Comparison of ENCODE assay signal across 22 cellular contexts in the genomic region with DNA sequence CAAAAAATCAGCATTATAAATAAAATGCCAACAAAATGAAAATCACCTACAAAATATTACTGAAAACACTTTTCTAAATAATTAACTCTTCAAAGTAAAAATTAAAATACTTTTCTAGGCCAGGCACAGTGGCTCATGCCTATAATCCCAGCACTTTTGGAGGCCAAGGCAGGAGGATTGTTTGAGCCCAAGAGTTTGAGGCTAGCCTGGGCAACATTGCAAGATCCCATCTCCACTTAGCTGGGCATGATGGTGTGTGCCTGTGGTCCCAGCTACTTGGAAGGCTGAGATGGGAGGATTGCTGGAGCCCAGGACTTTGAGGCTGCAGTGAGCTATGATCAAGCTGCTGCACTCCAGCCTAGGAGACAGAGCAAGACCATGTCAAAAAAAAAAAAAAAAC. TPM values are rescaled to one million over a fixed set of nuclear protein-coding genes. Genes with fewer than 3 reads are reported as not detected.
DNase-seq lines count a peak whose midpoint lies in the region; ATAC-seq and TF ChIP-seq lines count a peak whose summit lies in the region.
"Had no signal": no experiment of that assay in that cellular context is flagged by ENCODE, and none has a peak within 500 bp of the region (broad histone marks: within the 10 kb centered on the region; RNA-seq: fewer than 3 reads in every experiment).

No MANE protein-coding gene starts in this region.

- intact Hi-C loops in CD4-positive, alpha-beta T cell (cut with DNase I, micrococcal nuclease): no loop called here

- no peaks in the 10 kb centered on the region for H3K9me2 ChIP-seq in SU-DHL-6 (replicated peaks; ENCODE audit: insufficient read depth, low read length)

- H3K4me2 ChIP-seq in SU-DHL-6 (ENCODE audit: low read depth, low read length, poor library complexity, severe bottlenecking) (no peak overlapping the region), neural progenitor cell (no peak overlapping the region)

- H3K79me2 ChIP-seq in SU-DHL-6 (ENCODE audit: insufficient read depth, low read length): peaks cover 51% of the 10 kb centered on the region
- no peaks in the 10 kb centered on the region for H3K79me2 ChIP-seq in neural progenitor cell (ENCODE audit: low read depth)

- no peak overlapping the region for H3K9ac ChIP-seq in SU-DHL-6 (ENCODE audit: low read length)
- no peak overlapping the region for H3K9ac ChIP-seq in neural progenitor cell

- CTCF ChIA-PET in CD4-positive, alpha-beta T cell (lab: Charles Lee): interaction anchor here (0.7 kb wide), 1 partner anchor 45 kb away, joined by 3 read pairs; no protein-coding TSS in a partner anchor

- H3K4me1 ChIP-seq in neural progenitor cell: peaks cover 10% of the 10 kb centered on the region

- peak overlapping the region; percentile 99 for H3K27ac Mint-ChIP-seq in CD4-positive, alpha-beta T cell
- peak overlapping the region; percentile 22 for H3K27ac Mint-ChIP-seq in activated naive CD8-positive, alpha-beta T cell treated with anti-CD3 and anti-CD28 coated beads, Interleukin-2, amount 50 U/mL, for 24 hours
- H3K27ac Mint-ChIP-seq in neural progenitor cell: no peak overlapping the region

- H3K9me3 ChIP-seq in CD4-positive, alpha-beta T cell (ENCODE audit: control insufficient read depth, low read length): no peaks in the 10 kb centered on the region
- H3K9me3 ChIP-seq in SU-DHL-6 (ENCODE audit: insufficient read depth, low read length): no peaks in the 10 kb centered on the region
- H3K9me3 ChIP-seq in neural progenitor cell (ENCODE audit: low read depth): no peaks in the 10 kb centered on the region
- H3K9me3 ChIP-seq: MG63 had no signal

- H4K20me1 ChIP-seq in SU-DHL-6 (ENCODE audit: low read depth, low read length) (no peaks in the 10 kb centered on the region; the same call in 1 of the 2 replicates), neural progenitor cell (ENCODE audit: low read depth) (no peaks in the 10 kb centered on the region)

- no peak overlapping the region for H2AFZ ChIP-seq in SU-DHL-6 (ENCODE audit: low read depth, low read length, severe bottlenecking)
- no peak overlapping the region for H2AFZ ChIP-seq in neural progenitor cell (replicated peaks)

- no peaks in the 10 kb centered on the region for H3K27me3 Mint-ChIP-seq in CD4-positive, alpha-beta T cell
- no peaks in the 10 kb centered on the region for H3K27me3 Mint-ChIP-seq in activated naive CD8-positive, alpha-beta T cell treated with anti-CD3 and anti-CD28 coated beads, Interleukin-2, amount 50 U/mL, for 24 hours
- peaks cover 12% of the 10 kb centered on the region for H3K27me3 Mint-ChIP-seq in neural progenitor cell (ENCODE audit: insufficient read depth, low read depth)
- H3K27me3 Mint-ChIP-seq: IgD-negative memory B cell had no signal

- H3K4me1 Mint-ChIP-seq in CD4-positive, alpha-beta T cell (ENCODE audit: low read depth): peaks cover 83% of the 10 kb centered on the region
- H3K4me1 Mint-ChIP-seq in activated naive CD8-positive, alpha-beta T cell treated with anti-CD3 and anti-CD28 coated beads, Interleukin-2, amount 50 U/mL, for 24 hours: peaks cover 76% of the 10 kb centered on the region
- peaks cover 31% of the 10 kb centered on the region for H3K4me1 Mint-ChIP-seq in neural progenitor cell

- POLR2A ChIA-PET in CD4-positive, alpha-beta T cell (lab: Charles Lee): no interaction called here

- peaks cover 84% of the 10 kb centered on the region for H3F3A ChIP-seq in SU-DHL-6 (ENCODE audit: insufficient read depth)
- H3F3A ChIP-seq in neural progenitor cell (ENCODE audit: low read depth): peaks cover 1% of the 10 kb centered on the region

- no peaks in the 10 kb centered on the region for H3K27me3 ChIP-seq in CD4-positive, alpha-beta T cell (ENCODE audit: control insufficient read depth, insufficient read depth, low read length)
- H3K27me3 ChIP-seq in SU-DHL-6 (ENCODE audit: low read length) (no peaks in the 10 kb centered on the region), neural progenitor cell (peaks cover 9% of the 10 kb centered on the region)
- H3K27me3 ChIP-seq: MG63 had no signal

- H3K27ac ChIP-seq in CD4-positive, alpha-beta T cell (ENCODE audit: low read depth, low read length): no peak overlapping the region
- H3K27ac ChIP-seq in SU-DHL-6 (ENCODE audit: low read depth, low read length): peak overlapping the region; percentile 10; the same call in 1 of the 2 replicates
- no peak overlapping the region for H3K27ac ChIP-seq in neural progenitor cell
- H3K27ac ChIP-seq: SK-N-MC had no signal

- H3K36me3 ChIP-seq in SU-DHL-6 (ENCODE audit: low read length) (peaks cover 71% of the 10 kb centered on the region), neural progenitor cell (no peaks in the 10 kb centered on the region)
- H3K36me3 ChIP-seq: MG63 had no signal

- no peak for DNase-seq in CD4-positive, alpha-beta T cell
- DNase-seq in activated naive CD8-positive, alpha-beta T cell treated with anti-CD3 and anti-CD28 coated beads, Interleukin-2, amount 50 U/mL, for 24 hours: no peak
- DNase-seq in stimulated activated CD8-positive, alpha-beta memory T cell treated with anti-CD3 and anti-CD28 coated beads, Interleukin-4, amount 100 ng/mL, for 48 hours: peak; percentile 11
- DNase-seq in neural progenitor cell (ENCODE audit: low spot score): no peak
- DNase-seq in retina: no peak
- DNase-seq: ACHN, DMS53, GOT3, Kasumi-1, MG63, NCI-H1092, NCI-H146, NCI-H2029 treated with DMSO at 0.1 percent for 48 hours, NCI-H2171 treated with DMSO at 0.1 percent for 48 hours, NCI-H748 treated with DMSO at 0.1 percent for 48 hours, OCI-M1, SHP77 had no signal

- H3K4me3 ChIP-seq in SU-DHL-6 (ENCODE audit: insufficient read depth, low read length, poor library complexity, severe bottlenecking) (no peak overlapping the region), neural progenitor cell (no peak overlapping the region)
- H3K4me3 ChIP-seq: MG63, SK-N-MC had no signal

- H3K4me3 Mint-ChIP-seq in CD4-positive, alpha-beta T cell: no peak overlapping the region
- no peak overlapping the region for H3K4me3 Mint-ChIP-seq in activated naive CD8-positive, alpha-beta T cell treated with anti-CD3 and anti-CD28 coated beads, Interleukin-2, amount 50 U/mL, for 24 hours
- H3K4me3 Mint-ChIP-seq in neural progenitor cell: no peak overlapping the region

- no peak for TF ChIP-seq CTCF in CD4-positive, alpha-beta T cell (IDR thresholded peaks at IDR 0.05)
- no peak for TF ChIP-seq CTCF in SU-DHL-6 (IDR thresholded peaks at IDR 0.05; ENCODE audit: insufficient read depth, low read length, poor library complexity, severe bottlenecking)
- no peak for TF ChIP-seq CTCF in neural progenitor cell (IDR thresholded peaks at IDR 0.05)

- no peaks in the 10 kb centered on the region for H3K9me3 Mint-ChIP-seq in CD4-positive, alpha-beta T cell
- no peaks in the 10 kb centered on the region for H3K9me3 Mint-ChIP-seq in activated naive CD8-positive, alpha-beta T cell treated with anti-CD3 and anti-CD28 coated beads, Interleukin-2, amount 50 U/mL, for 24 hours
- H3K9me3 Mint-ChIP-seq in neural progenitor cell: no peaks in the 10 kb centered on the region
- H3K9me3 Mint-ChIP-seq: IgD-negative memory B cell had no signal

- no peak for ATAC-seq in CD4-positive, alpha-beta T cell (ENCODE audit: poor library complexity)
- ATAC-seq in activated naive CD8-positive, alpha-beta T cell treated with anti-CD3 and anti-CD28 coated beads, Interleukin-2, amount 50 U/mL, for 24 hours: no peak
- no peak for ATAC-seq in GM19324 (IDR thresholded peaks at IDR 0.05; ENCODE audit: low FRiP score, unreplicated experiment)
- ATAC-seq: HCT116 had no signal

- H3K36me3 Mint-ChIP-seq in CD4-positive, alpha-beta T cell (ENCODE audit: low read depth): peaks cover 96% of the 10 kb centered on the region
- H3K36me3 Mint-ChIP-seq in activated naive CD8-positive, alpha-beta T cell treated with anti-CD3 and anti-CD28 coated beads, Interleukin-2, amount 50 U/mL, for 24 hours (ENCODE audit: low read depth): peaks cover 88% of the 10 kb centered on the region
- peaks cover 2% of the 10 kb centered on the region for H3K36me3 Mint-ChIP-seq in neural progenitor cell

RNA-seq across cellular contexts. Expression of gene SERPINB9, which starts 6.4 kb away (rescaled TPM):
- total RNA-seq in CD4-positive, alpha-beta T cell: 10 to 100 TPM; 25.8 to 27.4 TPM
- 0.59 and 0.94 TPM in 2 replicates for total RNA-seq in neural progenitor cell (ENCODE audit: low replicate concordance)

RNA-seq across cellular contexts. Expression of gene SERPINB1, which starts 55.1 kb away (rescaled TPM):
- total RNA-seq in CD4-positive, alpha-beta T cell: 10 to 100 TPM; 58.3 to 58.4 TPM
- 9.4 and 14.5 TPM in 2 replicates for total RNA-seq in neural progenitor cell (ENCODE audit: low replicate concordance)

Comparison
In these comparisons a context has a peak if more than half of its experiments do, and no peak if none do; other contexts are left out.
1. RNA of gene SERPINB9, which starts 6.4 kb away (total RNA-seq): 25.8 to 27.4 TPM in CD4-positive, alpha-beta T cell; 0.59 to 0.94 TPM in neural progenitor cell; every median in the first group is over 10 times any median in the second.